In genomic region chr1:143803904-143804539, GRCh38 we compare ENCODE assay signal across 8 cellular contexts.
DNase-seq lines count a peak whose midpoint lies in the region; ATAC-seq and TF ChIP-seq lines count a peak whose summit lies in the region.
"Not testable (repeated sequence)": the region's sequence is repeated elsewhere in the genome, so short reads cannot be mapped to it uniquely, and the experiment has no call there.

No MANE protein-coding gene starts in this region.

- not testable (repeated sequence) for H3K9me3 Mint-ChIP-seq in naive thymus-derived CD4-positive, alpha-beta T cell

- H3K4me1 ChIP-seq in left ventricle myocardium inferior; naive thymus-derived CD4-positive, alpha-beta T cell (ENCODE audit: control insufficient read depth in 2 of 2, insufficient read depth in 2 of 2, low read length in 2 of 2): not testable (repeated sequence)

- H3K4me3 Mint-ChIP-seq in naive thymus-derived CD4-positive, alpha-beta T cell = peak overlapping the region; percentile 41 to 86 (median 71)

- peak overlapping the region; percentile 61 for H3K4me3 ChIP-seq in left ventricle myocardium inferior
- not testable (repeated sequence) for H3K4me3 ChIP-seq in naive thymus-derived CD4-positive, alpha-beta T cell (ENCODE audit: low read length)

- DNase-seq in CD1c-positive myeloid dendritic cell (ENCODE audit: extremely low spot score) = peak; percentile 47
- peak; percentile 1 for DNase-seq in LoVo (ENCODE audit: low spot score)
- peak in 2 of 3 experiments; percentile 2 to 6 for DNase-seq in activated CD8-positive, alpha-beta memory T cell treated with anti-CD3 and anti-CD28 coated beads for 48 hours (ENCODE audit: low read depth in 2 of 3, low spot score in 2 of 3)
- DNase-seq in cerebellar cortex (ENCODE audit: low spot score) = peak; percentile 50
- DNase-seq in left ventricle myocardium inferior = peak; percentile 11
- DNase-seq in naive thymus-derived CD4-positive, alpha-beta T cell = peak in 6 of 9 donors; percentile 0 to 44 (median 5)
- DNase-seq in stimulated activated CD8-positive, alpha-beta memory T cell treated with anti-CD3 and anti-CD28 coated beads, Interleukin-4, amount 100 ng/mL, for 48 hours = peak; percentile 64

- not testable (repeated sequence) for H3K27ac ChIP-seq in left ventricle myocardium inferior (replicated peaks); naive thymus-derived CD4-positive, alpha-beta T cell (ENCODE audit: low read depth, low read length)

- not testable (repeated sequence) for H3K36me3 Mint-ChIP-seq in naive thymus-derived CD4-positive, alpha-beta T cell

- not testable (repeated sequence) for H3K27me3 ChIP-seq in left ventricle myocardium inferior (ENCODE audit: low read depth); naive thymus-derived CD4-positive, alpha-beta T cell (ENCODE audit: control insufficient read depth in 2 of 2, insufficient read depth in 2 of 2, low read length in 2 of 2)

- peak overlapping the region in 2 of 9 donors; percentile 70 to 76 for H3K27ac Mint-ChIP-seq in naive thymus-derived CD4-positive, alpha-beta T cell

- H3K27me3 Mint-ChIP-seq in naive thymus-derived CD4-positive, alpha-beta T cell = not testable (repeated sequence)

- H3K9me3 ChIP-seq in left ventricle myocardium inferior (replicated peaks); naive thymus-derived CD4-positive, alpha-beta T cell (ENCODE audit: control insufficient read depth in 2 of 3, low read length in 3 of 3): not testable (repeated sequence)

- not testable (repeated sequence) for TF ChIP-seq CTCF in left ventricle myocardium inferior (IDR thresholded peaks at IDR 0.05; ENCODE audit: borderline replicate concordance)

- CTCF ChIA-PET in naive thymus-derived CD4-positive, alpha-beta T cell (lab: Charles Lee) = not testable (repeated sequence)

- POLR2A ChIA-PET in naive thymus-derived CD4-positive, alpha-beta T cell (lab: Charles Lee) = not testable (repeated sequence)

- not testable (repeated sequence) for H3K36me3 ChIP-seq in left ventricle myocardium inferior; naive thymus-derived CD4-positive, alpha-beta T cell (ENCODE audit: control insufficient read depth in 2 of 3, insufficient read depth in 3 of 3, low read length in 3 of 3)

- intact Hi-C loops in left ventricle myocardium inferior (cut with micrococcal nuclease); naive thymus-derived CD4-positive, alpha-beta T cell (cut with micrococcal nuclease): not testable (repeated sequence)

- peak; percentile 65 for ATAC-seq in GM21723 (IDR thresholded peaks at IDR 0.05; ENCODE audit: unreplicated experiment)
- ATAC-seq in naive thymus-derived CD4-positive, alpha-beta T cell = peak; percentile 78

- H3K4me1 Mint-ChIP-seq in naive thymus-derived CD4-positive, alpha-beta T cell = not testable (repeated sequence)

Comparison
In these comparisons a context has a peak if more than half of its experiments do, and no peak if none do; other contexts are left out.
1. DNase-seq: peak in every context shown above with its lines; median percentile 64 in stimulated activated CD8-positive, alpha-beta memory T cell treated with anti-CD3 and anti-CD28 coated beads, Interleukin-4, amount 100 ng/mL, for 48 hours; 50 in cerebellar cortex; 47 in CD1c-positive myeloid dendritic cell; 11 in left ventricle myocardium inferior; 5 in naive thymus-derived CD4-positive, alpha-beta T cell; 4 in activated CD8-positive, alpha-beta memory T cell treated with anti-CD3 and anti-CD28 coated beads for 48 hours; 1 in LoVo.